9 cellular contexts compared by ENCODE assay signal in genomic region chr1:181021155-181021554, GRCh38. TPM values are rescaled to one million over a fixed set of nuclear protein-coding genes. Genes with fewer than 3 reads are reported as not detected.
DNase-seq lines count a peak whose midpoint lies in the region; ATAC-seq, FAIRE-seq and TF ChIP-seq lines count a peak whose summit lies in the region.
"Had no signal": no experiment of that assay in that cellular context is flagged by ENCODE, and none has a peak within 500 bp of the region (broad histone marks: within the 10 kb centered on the region; RNA-seq: fewer than 3 reads in every experiment).

No MANE protein-coding gene starts in this region.

- POLR2A ChIA-PET in PC-3 (lab: Charles Lee; ENCODE audit: unreplicated experiment) (interaction anchor here (1.2 kb wide), 1 partner anchor 57 kb away, joined by 6 read pairs; no protein-coding TSS in a partner anchor), endothelial cell of umbilical vein (lab: Charles Lee) (interaction anchor here (1.2 to 3.5 kb wide), 2 partner anchors 42 to 69 kb away, joined by 4 to 27 read pairs; partner anchors contain the start of gene IER5)

- H3K9me3 ChIP-seq in ES-I3 (ENCODE audit: control insufficient read depth, insufficient read depth, low read length) (no peaks in the 10 kb centered on the region), PC-3 (ENCODE audit: low read length) (no peaks in the 10 kb centered on the region), endothelial cell of umbilical vein (replicated peaks; ENCODE audit: control insufficient read depth, insufficient read depth, low read length) (no peaks in the 10 kb centered on the region), psoas muscle (no peaks in the 10 kb centered on the region)

- H3F3A ChIP-seq in PC-3 (ENCODE audit: low read length, unreplicated experiment) = no peaks in the 10 kb centered on the region

- dilution Hi-C loops in endothelial cell of umbilical vein (cut with MboI; ENCODE audit: extremely low pct_ligation_motif_present, low sequenced_read_pairs) = no loop called here

- no peaks in the 10 kb centered on the region for H3K9me2 ChIP-seq in PC-3 (replicated peaks; ENCODE audit: low read length)

- no peak overlapping the region for H2AFZ ChIP-seq in PC-3 (ENCODE audit: low read length)
- no peak overlapping the region for H2AFZ ChIP-seq in endothelial cell of umbilical vein (ENCODE audit: low read depth, low read length)

- TF ChIP-seq POLR2A in endothelial cell of umbilical vein (IDR thresholded peaks at IDR 0.05; ENCODE audit: low read depth, low read length) = no peak

- FAIRE-seq in endothelial cell of umbilical vein (lab: Jason Lieb, UNC) = no peak

- ATAC-seq in PC-3 = no peak
- ATAC-seq in psoas muscle = no peak
- no peak for ATAC-seq in GM19023 (IDR thresholded peaks at IDR 0.05; ENCODE audit: unreplicated experiment)
- no peak for ATAC-seq in HG03045 (IDR thresholded peaks at IDR 0.05; ENCODE audit: unreplicated experiment)

- H3K4me2 ChIP-seq in PC-3 (ENCODE audit: low read length) = peak overlapping the region; percentile 91
- H3K4me2 ChIP-seq in endothelial cell of umbilical vein (ENCODE audit: insufficient read depth, low read length) = peak overlapping the region; percentile 95

- intact Hi-C loops in PC-3 (cut with micrococcal nuclease) = loop anchor here (5.0 kb wide), 2 partner anchors 66 to 121 kb away; partner anchors contain the start of gene IER5
- intact Hi-C loops in endothelial cell of umbilical vein (cut with micrococcal nuclease) = loop anchor here (5.0 kb wide), 1 partner anchor 389 kb away; the partner anchor contains the start of gene XPR1
- intact Hi-C loops in psoas muscle (cut with DNase I) = loop anchor here in 1 of 2 donors (5.0 kb wide), 1 partner anchor 121 kb away; no protein-coding TSS in a partner anchor

- H3K36me3 ChIP-seq in ES-I3 (ENCODE audit: insufficient read depth, low read length) (no peaks in the 10 kb centered on the region), PC-3 (ENCODE audit: low read depth, low read length) (peaks cover 5% of the 10 kb centered on the region; the same call in 1 of the 2 replicates), endothelial cell of umbilical vein (ENCODE audit: control insufficient read depth in 2 of 2, extremely low read depth in 1 of 2, insufficient read depth in 2 of 2, low read length in 2 of 2) (no peaks in the 10 kb centered on the region), psoas muscle (ENCODE audit: insufficient read depth in 1 of 2, low read depth in 1 of 2) (peaks cover 0 to 3% of the 10 kb centered on the region in 2 donors)

- WGBS in psoas muscle, 3 donors = 50 to 59% (median 52%) methylated on average over 3 of the region's 3 CpGs

- DNase-seq in PC-3 (no peak), endothelial cell of umbilical vein (ENCODE audit: low read depth, low spot score) (no peak), psoas muscle (no peak), occipital lobe (lab: John Stamatoyannopoulos, UW) (no peak), NCI-H774 (lab: John Stamatoyannopoulos, UW) (no peak)
- DNase-seq: NCI-H1930 had no signal

- peak overlapping the region; percentile 87 for H3K4me3 ChIP-seq in PC-3 (ENCODE audit: low read length)
- peak overlapping the region; percentile 31 to 84 (median 79) for H3K4me3 ChIP-seq in endothelial cell of umbilical vein (replicated peaks in 1 of 3; ENCODE audit: insufficient read depth in 1 of 3, low read depth in 1 of 3, low read length in 3 of 3)
- H3K4me3 ChIP-seq in psoas muscle = peak overlapping the region; percentile 74

- H4K20me1 ChIP-seq in PC-3 (ENCODE audit: low read length) = peaks cover 40% of the 10 kb centered on the region
- peaks cover 13% of the 10 kb centered on the region for H4K20me1 ChIP-seq in endothelial cell of umbilical vein (replicated peaks; ENCODE audit: control insufficient read depth, extremely low read depth, insufficient read depth, low read length)

- CTCF ChIA-PET in PC-3 (lab: Charles Lee) (interaction anchor here (0.6 to 1.2 kb wide), 2 partner anchors 120 to 140 kb away, joined by 3 to 20 read pairs; no protein-coding TSS in a partner anchor), endothelial cell of umbilical vein (lab: Charles Lee) (interaction anchor here (0.9 to 1.7 kb wide), 7 partner anchors 12 to 1206 kb away, joined by 3 to 15 read pairs (median 4); partner anchors contain the start of gene MR1)

- H3K27me3 ChIP-seq in PC-3 (ENCODE audit: low read length) = no peaks in the 10 kb centered on the region
- peaks cover 5 to 11% of the 10 kb centered on the region in 2 experiments for H3K27me3 ChIP-seq in endothelial cell of umbilical vein (ENCODE audit: control insufficient read depth in 2 of 2, insufficient read depth in 2 of 2, low read length in 2 of 2)
- no peaks in the 10 kb centered on the region for H3K27me3 ChIP-seq in psoas muscle (ENCODE audit: insufficient read depth in 3 of 3, low read length in 2 of 3)

- H3K27ac ChIP-seq in PC-3 (ENCODE audit: low read length) = peak overlapping the region; percentile 96
- H3K27ac ChIP-seq in endothelial cell of umbilical vein (ENCODE audit: insufficient read depth, low read depth, low read length) = peak overlapping the region; percentile 80
- peak overlapping the region; percentile 90 for H3K27ac ChIP-seq in psoas muscle

- TF ChIP-seq CTCF in PC-3 (conservative IDR thresholded peaks at IDR 0.05; ENCODE audit: low read depth, low read length) (no peak), endothelial cell of umbilical vein (IDR thresholded peaks at IDR 0.05; ENCODE audit: extremely low read depth in 1 of 2, insufficient read depth in 1 of 2, low read depth in 1 of 2, low read length in 2 of 2) (no peak), psoas muscle (IDR thresholded peaks at IDR 0.05) (no peak)

- H3K4me1 ChIP-seq in ES-I3 (ENCODE audit: insufficient read depth, low read length) = no peaks in the 10 kb centered on the region; the same call in 1 of the 2 replicates
- H3K4me1 ChIP-seq in PC-3 (ENCODE audit: insufficient read depth, low read length) = peaks cover 15% of the 10 kb centered on the region
- H3K4me1 ChIP-seq in endothelial cell of umbilical vein (ENCODE audit: control insufficient read depth, extremely low read depth, insufficient read depth, low read length) = peaks cover 13% of the 10 kb centered on the region
- H3K4me1 ChIP-seq in psoas muscle = peaks cover 23% of the 10 kb centered on the region

- H3K79me2 ChIP-seq in PC-3 (ENCODE audit: low read length) (peaks cover 60% of the 10 kb centered on the region), endothelial cell of umbilical vein (ENCODE audit: control insufficient read depth, insufficient read depth, low read length) (peaks cover 52% of the 10 kb centered on the region)

- BruUV-seq in PC-3 (replicated peaks; lab: Mats Ljungman, UMichigan) = no TSS peak
- BruUV-seq in endothelial cell of umbilical vein (replicated peaks; lab: Mats Ljungman, UMichigan) = no TSS peak

- H3K9ac ChIP-seq in ES-I3 (ENCODE audit: low read depth, low read length) (peak overlapping the region; percentile 91; the same call in 1 of the 2 replicates), PC-3 (ENCODE audit: low read length) (peak overlapping the region; percentile 71), endothelial cell of umbilical vein (replicated peaks; ENCODE audit: extremely low read depth, insufficient read depth, low read length) (peak overlapping the region; percentile 52)

- no peaks in the 10 kb centered on the region for H3K9me1 ChIP-seq in endothelial cell of umbilical vein (replicated peaks; ENCODE audit: control insufficient read depth, extremely low read depth, insufficient read depth, low read length)

TF ChIP-seq in endothelial cell of umbilical vein, 7 proteins besides CTCF, POLR2A, EP300 and RAD21:
- TF ChIP-seq FOS (IDR thresholded peaks at IDR 0.05; ENCODE audit: borderline replicate concordance, insufficient read depth, low read length) = no peak
- no peak for TF ChIP-seq GATA2 (IDR thresholded peaks at IDR 0.05; ENCODE audit: insufficient read depth, insufficient read length, low read depth, low read length)
- TF ChIP-seq JUN (IDR thresholded peaks at IDR 0.05; ENCODE audit: borderline replicate concordance, insufficient read depth, insufficient read length, low read depth) = no peak
- TF ChIP-seq POLR2AphosphoS5 (IDR thresholded peaks at IDR 0.05; ENCODE audit: insufficient read depth, low read depth, low read length) = no peak
- no peak for TF ChIP-seq MAX (IDR thresholded peaks at IDR 0.05; ENCODE audit: insufficient read depth, insufficient read length)
- TF ChIP-seq EZH2 (IDR thresholded peaks at IDR 0.05; ENCODE audit: borderline replicate concordance, low read depth, low read length, severe bottlenecking) = no peak
- TF ChIP-seq MYC (IDR thresholded peaks at IDR 0.05; ENCODE audit: low read depth, low read length) = no peak

RNA-seq across cellular contexts. Expression of gene STX6, which starts 1.5 kb away (rescaled TPM):
- 21.0 and 24.8 TPM in 2 replicates for total RNA-seq in PC-3 (2014; rRNA removed)
- 31.4 and 32.4 TPM in 2 replicates for total RNA-seq in endothelial cell of umbilical vein
- polyA plus RNA-seq in endothelial cell of umbilical vein = 14.8 and 17.2 TPM in 2 replicates
- 17.5 and 17.8 TPM in 2 replicates for polyA plus RNA-seq in endothelial cell of umbilical vein (2011; cell fraction: cytosol; rRNA removed)
- polyA plus RNA-seq in endothelial cell of umbilical vein (2011; cell fraction: nucleus; rRNA removed) = 21.2 and 23.4 TPM in 2 replicates
- 19.7 and 24.2 TPM in 2 replicates for polyA plus RNA-seq in endothelial cell of umbilical vein (2012)
- 45.0 and 48.5 TPM in 2 replicates for polyA minus RNA-seq in endothelial cell of umbilical vein
- polyA minus RNA-seq in endothelial cell of umbilical vein (2011; cell fraction: cytosol; rRNA and poly(A)+ RNA removed) = 10.7 TPM
- 31.4 and 37.6 TPM in 2 replicates for polyA minus RNA-seq in endothelial cell of umbilical vein (2011; cell fraction: nucleus; rRNA and poly(A)+ RNA removed)
- total RNA-seq in psoas muscle = 1 to 10 TPM; 5.2 to 8.3 (median 5.7) TPM
- 1 to 10 TPM; 3.4 to 4.5 (median 3.9) TPM for polyA plus RNA-seq in psoas muscle
- total RNA-seq in occipital lobe = 86.9 TPM

RNA-seq across cellular contexts. Expression of gene MR1, which starts 12.6 kb away (rescaled TPM):
- 3.4 and 4.4 TPM in 2 replicates for total RNA-seq in PC-3 (2014; rRNA removed)
- total RNA-seq in endothelial cell of umbilical vein = 1.1 and 1.3 TPM in 2 replicates
- 1.5 and 2.5 TPM in 2 replicates for polyA plus RNA-seq in endothelial cell of umbilical vein
- 1.3 and 1.9 TPM in 2 replicates for polyA plus RNA-seq in endothelial cell of umbilical vein (2011; cell fraction: cytosol; rRNA removed)
- 0.84 and 0.93 TPM in 2 replicates for polyA plus RNA-seq in endothelial cell of umbilical vein (2011; cell fraction: nucleus; rRNA removed)
- 0.67 and 0.83 TPM in 2 replicates for polyA plus RNA-seq in endothelial cell of umbilical vein (2012)
- 2.9 and 5.4 TPM in 2 replicates for polyA minus RNA-seq in endothelial cell of umbilical vein
- 5.5 TPM for polyA minus RNA-seq in endothelial cell of umbilical vein (2011; cell fraction: cytosol; rRNA and poly(A)+ RNA removed)
- polyA minus RNA-seq in endothelial cell of umbilical vein (2011; cell fraction: nucleus; rRNA and poly(A)+ RNA removed) = 1.3 and 1.9 TPM in 2 replicates
- total RNA-seq in psoas muscle = 1 to 10 TPM; 2.0 to 3.0 (median 2.6) TPM
- polyA plus RNA-seq in psoas muscle = under 1 TPM; 0.70 to 0.90 (median 0.84) TPM
- 0.62 TPM for total RNA-seq in occipital lobe
